Comparison of ENCODE assay signal across 29 cellular contexts in genomic region chr11:108580645-108581044, GRCh38.
"Had no signal": no experiment of that assay in that cellular context is flagged by ENCODE, and none has a peak within 500 bp of the region (broad histone marks: within the 10 kb centered on the region; RNA-seq: fewer than 3 reads in every experiment).

No MANE protein-coding gene starts in this region.

- H3K27me3 Mint-ChIP-seq: stimulated activated naive CD8-positive, alpha-beta T cell treated with anti-CD3 and anti-CD28 coated beads, Interleukin-15, amount 100 ng/mL, for 72 hours; type B pancreatic cell had no signal

- DNase-seq: stimulated activated CD4-positive, alpha-beta T cell treated with anti-CD3 and anti-CD28 coated beads, Interleukin-2, amount 100 ng/mL, for 48 hours; stimulated activated CD4-positive, alpha-beta T cell treated with anti-CD3 and anti-CD28 coated beads, Interleukin-4, amount 100 ng/mL, for 1 hour; stimulated activated CD4-positive, alpha-beta T cell treated with anti-CD3 and anti-CD28 coated beads, Interleukin-4, amount 100 ng/mL, for 24 hours; stimulated activated CD4-positive, alpha-beta T cell treated with anti-CD3 and anti-CD28 coated beads, Interleukin-4, amount 100 ng/mL, for 4 hours; stimulated activated CD8-positive, alpha-beta memory T cell treated with anti-CD3 and anti-CD28 coated beads, Interleukin-4, amount 100 ng/mL, for 48 hours; stimulated activated naive B cell treated with anti-CD40 and anti-IgM and Interleukin-4, amounts not matched to agents 10 μg/mL and 1 μg/mL and 100 μg/mL, for 72 hours; stimulated activated naive CD4-positive, alpha-beta T cell; stimulated activated naive CD4-positive, alpha-beta T cell treated with Interleukin-2 at 50 U/mL for 16 hours; stimulated activated naive CD8-positive, alpha-beta T cell treated with anti-CD3 and anti-CD28 coated beads, Interleukin-15, amount 100 ng/mL, for 72 hours; stimulated activated naive CD8-positive, alpha-beta T cell treated with anti-CD3 and anti-CD28 coated beads, Interleukin-15, Interleukin-2, amounts not matched to agents 100 U/mL and 50 U/mL, for 24 hours; stomach; substantia nigra; testis; thyroid gland; tibial artery; transverse colon; trophoblast cell; upper lobe of left lung; upper lobe of right lung; uterus had no signal

- H3K36me3 Mint-ChIP-seq: stimulated activated effector memory CD8-positive, alpha-beta T cell treated with anti-CD3 and anti-CD28 coated beads, Interleukin-12 subunit alpha, Interleukin-12 subunit beta, amount 100 ng/mL, for 72 hours; stimulated activated memory B cell treated with anti-CD40 and anti-IgM and Interleukin-4, amounts not matched to agents 10 μg/mL and 1 μg/mL and 100 μg/mL, for 72 hours had no signal

- FAIRE-seq: urothelium cell line had no signal

- H3K4me1 Mint-ChIP-seq: stimulated activated effector memory CD8-positive, alpha-beta T cell treated with anti-CD3 and anti-CD28 coated beads, Interleukin-12 subunit alpha, Interleukin-12 subunit beta, amount 100 ng/mL, for 72 hours; stimulated activated memory B cell treated with anti-CD40 and anti-IgM and Interleukin-4, amounts not matched to agents 10 μg/mL and 1 μg/mL and 100 μg/mL, for 72 hours; stimulated activated naive B cell treated with anti-CD40 and anti-IgM and Interleukin-4, amounts not matched to agents 10 μg/mL and 1 μg/mL and 100 μg/mL, for 72 hours; stimulated activated naive CD8-positive, alpha-beta T cell treated with anti-CD3 and anti-CD28 coated beads, Interleukin-15, amount 100 ng/mL, for 72 hours had no signal

- H3K27ac Mint-ChIP-seq: stimulated activated effector memory CD8-positive, alpha-beta T cell treated with anti-CD3 and anti-CD28 coated beads, Interleukin-12 subunit alpha, Interleukin-12 subunit beta, amount 100 ng/mL, for 72 hours; stimulated activated memory B cell treated with anti-CD40 and anti-IgM and Interleukin-4, amounts not matched to agents 10 μg/mL and 1 μg/mL and 100 μg/mL, for 72 hours; stimulated activated naive B cell treated with anti-CD40 and anti-IgM and Interleukin-4, amounts not matched to agents 10 μg/mL and 1 μg/mL and 100 μg/mL, for 72 hours; stimulated activated naive CD8-positive, alpha-beta T cell treated with anti-CD3 and anti-CD28 coated beads, Interleukin-15, amount 100 ng/mL, for 72 hours; stimulated activated naive CD8-positive, alpha-beta T cell treated with anti-CD3 and anti-CD28 coated beads, Interleukin-15, Interleukin-2, amounts not matched to agents 100 ng/mL and 50 ng/mL, for 24 hours; type B pancreatic cell had no signal

- H3K27me3 ChIP-seq: stomach, suprapubic skin, testis, thyroid gland, tibial artery, tibial nerve, transverse colon, upper lobe of left lung, upper lobe of right lung, uterus, vagina had no signal

- H3K9me3 Mint-ChIP-seq: stimulated activated effector memory CD8-positive, alpha-beta T cell treated with anti-CD3 and anti-CD28 coated beads, Interleukin-12 subunit alpha, Interleukin-12 subunit beta, amount 100 ng/mL, for 72 hours; stimulated activated memory B cell treated with anti-CD40 and anti-IgM and Interleukin-4, amounts not matched to agents 10 μg/mL and 1 μg/mL and 100 μg/mL, for 72 hours; stimulated activated naive B cell treated with anti-CD40 and anti-IgM and Interleukin-4, amounts not matched to agents 10 μg/mL and 1 μg/mL and 100 μg/mL, for 72 hours; stimulated activated naive CD8-positive, alpha-beta T cell treated with anti-CD3 and anti-CD28 coated beads, Interleukin-15, amount 100 ng/mL, for 72 hours; stimulated activated naive CD8-positive, alpha-beta T cell treated with anti-CD3 and anti-CD28 coated beads, Interleukin-15, Interleukin-2, amounts not matched to agents 100 ng/mL and 50 ng/mL, for 24 hours had no signal

- H3K4me3 Mint-ChIP-seq: stimulated activated effector memory CD8-positive, alpha-beta T cell treated with anti-CD3 and anti-CD28 coated beads, Interleukin-12 subunit alpha, Interleukin-12 subunit beta, amount 100 ng/mL, for 72 hours; stimulated activated memory B cell treated with anti-CD40 and anti-IgM and Interleukin-4, amounts not matched to agents 10 μg/mL and 1 μg/mL and 100 μg/mL, for 72 hours; stimulated activated naive B cell treated with anti-CD40 and anti-IgM and Interleukin-4, amounts not matched to agents 10 μg/mL and 1 μg/mL and 100 μg/mL, for 72 hours; stimulated activated naive CD8-positive, alpha-beta T cell treated with anti-CD3 and anti-CD28 coated beads, Interleukin-15, amount 100 ng/mL, for 72 hours; stimulated activated naive CD8-positive, alpha-beta T cell treated with anti-CD3 and anti-CD28 coated beads, Interleukin-15, Interleukin-2, amounts not matched to agents 100 ng/mL and 50 ng/mL, for 24 hours; type B pancreatic cell had no signal

- H3K9me3 ChIP-seq: stomach, suprapubic skin, testis, thoracic aorta, thyroid gland, tibial artery, upper lobe of left lung, upper lobe of right lung, uterus, vagina had no signal

- ATAC-seq: stimulated activated effector memory CD8-positive, alpha-beta T cell treated with anti-CD3 and anti-CD28 coated beads, Interleukin-12 subunit alpha, Interleukin-12 subunit beta, amount 100 ng/mL, for 72 hours; stimulated activated memory B cell treated with anti-CD40 and anti-IgM and Interleukin-4, amounts not matched to agents 10 μg/mL and 1 μg/mL and 100 μg/mL, for 72 hours; stimulated activated naive B cell treated with anti-CD40 and anti-IgM and Interleukin-4, amounts not matched to agents 10 μg/mL and 1 μg/mL and 100 μg/mL, for 72 hours; stimulated activated naive CD8-positive, alpha-beta T cell treated with anti-CD3 and anti-CD28 coated beads, Interleukin-15, amount 100 ng/mL, for 72 hours; stimulated activated naive CD8-positive, alpha-beta T cell treated with anti-CD3 and anti-CD28 coated beads, Interleukin-15, Interleukin-2, amounts not matched to agents 100 U/mL and 50 U/mL, for 24 hours; upper lobe of right lung had no signal

- H3K4me3 ChIP-seq: stomach, suprapubic skin, testis, thoracic aorta, thyroid gland, tibial artery, tibial nerve, transverse colon, upper lobe of left lung, upper lobe of right lung, uterus, vagina had no signal

- H3K27ac ChIP-seq: stomach, suprapubic skin, testis, thoracic aorta, thyroid gland, tibial artery, tibial nerve, transverse colon, upper lobe of left lung, upper lobe of right lung, uterus, vagina had no signal

- H3K36me3 ChIP-seq: stomach, suprapubic skin, thoracic aorta, thyroid gland, tibial artery, tibial nerve, transverse colon, upper lobe of left lung, upper lobe of right lung, uterus, vagina had no signal

- H3K4me1 ChIP-seq: suprapubic skin, testis, thyroid gland, tibial artery, tibial nerve, upper lobe of left lung, upper lobe of right lung, uterus, vagina had no signal
